In genomic region chr7:38568497-38568896, GRCh38 we compare ENCODE assay signal across 26 cellular contexts.
"Had no signal": no experiment of that assay in that cellular context is flagged by ENCODE, and none has a peak within 500 bp of the region (broad histone marks: within the 10 kb centered on the region; RNA-seq: fewer than 3 reads in every experiment).

No MANE protein-coding gene starts in this region.

- H3K27me3 ChIP-seq: stomach, suprapubic skin, testis, thyroid gland, tibial artery, tibial nerve, upper lobe of left lung, upper lobe of right lung, uterus, vagina had no signal

- H3K4me1 ChIP-seq: stomach, suprapubic skin, testis, thyroid gland, tibial artery, tibial nerve, upper lobe of left lung, upper lobe of right lung, uterus, vagina had no signal

- H3K27ac ChIP-seq: stomach, suprapubic skin, testis, thoracic aorta, thyroid gland, tibial artery, tibial nerve, upper lobe of left lung, upper lobe of right lung, uterus, vagina had no signal

- H3K4me3 ChIP-seq: stomach, suprapubic skin, testis, thoracic aorta, thyroid gland, tibial artery, tibial nerve, upper lobe of left lung, upper lobe of right lung, uterus, vagina had no signal

- ATAC-seq: stimulated activated effector memory CD8-positive, alpha-beta T cell treated with anti-CD3 and anti-CD28 coated beads, Interleukin-12 subunit alpha, Interleukin-12 subunit beta, amount 100 ng/mL, for 72 hours; stimulated activated memory B cell treated with anti-CD40 and anti-IgM and Interleukin-4, amounts not matched to agents 10 μg/mL and 1 μg/mL and 100 μg/mL, for 72 hours; stimulated activated naive B cell treated with anti-CD40 and anti-IgM and Interleukin-4, amounts not matched to agents 10 μg/mL and 1 μg/mL and 100 μg/mL, for 72 hours; stimulated activated naive CD8-positive, alpha-beta T cell treated with anti-CD3 and anti-CD28 coated beads, Interleukin-15, amount 100 ng/mL, for 72 hours; stimulated activated naive CD8-positive, alpha-beta T cell treated with anti-CD3 and anti-CD28 coated beads, Interleukin-15, Interleukin-2, amounts not matched to agents 100 U/mL and 50 U/mL, for 24 hours; upper lobe of right lung had no signal

- H3K9me3 ChIP-seq: stomach, suprapubic skin, testis, thoracic aorta, thyroid gland, tibial artery, tibial nerve, upper lobe of left lung, upper lobe of right lung, uterus, vagina had no signal

- H3K36me3 ChIP-seq: stomach, suprapubic skin, thoracic aorta, thyroid gland, tibial artery, tibial nerve, upper lobe of left lung, upper lobe of right lung, uterus, vagina had no signal

- DNase-seq: stimulated activated CD4-positive, alpha-beta T cell treated with anti-CD3 and anti-CD28 coated beads, Interleukin-1b, Interleukin-23, amount 100 ng/mL, for 48 hours; stimulated activated CD4-positive, alpha-beta T cell treated with anti-CD3 and anti-CD28 coated beads, Interleukin-2, amount 100 ng/mL, for 24 hours; stimulated activated CD4-positive, alpha-beta T cell treated with anti-CD3 and anti-CD28 coated beads, Interleukin-2, amount 100 ng/mL, for 48 hours; stimulated activated CD4-positive, alpha-beta T cell treated with anti-CD3 and anti-CD28 coated beads, Interleukin-4, amount 100 ng/mL, for 1 hour; stimulated activated CD4-positive, alpha-beta T cell treated with anti-CD3 and anti-CD28 coated beads, Interleukin-4, amount 100 ng/mL, for 24 hours; stimulated activated CD4-positive, alpha-beta T cell treated with anti-CD3 and anti-CD28 coated beads, Interleukin-4, amount 100 ng/mL, for 4 hours; stimulated activated CD8-positive, alpha-beta memory T cell treated with anti-CD3 and anti-CD28 coated beads, Interleukin-4, amount 100 ng/mL, for 48 hours; stimulated activated naive B cell treated with anti-CD40 and anti-IgM and Interleukin-4, amounts not matched to agents 10 μg/mL and 1 μg/mL and 100 μg/mL, for 72 hours; stimulated activated naive CD4-positive, alpha-beta T cell; stimulated activated naive CD4-positive, alpha-beta T cell treated with Interleukin-2 at 50 U/mL for 16 hours; stimulated activated naive CD8-positive, alpha-beta T cell treated with anti-CD3 and anti-CD28 coated beads, Interleukin-15, amount 100 ng/mL, for 72 hours; stimulated activated naive CD8-positive, alpha-beta T cell treated with anti-CD3 and anti-CD28 coated beads, Interleukin-15, Interleukin-2, amounts not matched to agents 100 U/mL and 50 U/mL, for 24 hours; stomach; substantia nigra; testis; thyroid gland; tibial artery; upper lobe of left lung; upper lobe of right lung; uterus had no signal
